ENCODE assay signal across 9 cellular contexts in genomic region chr4:26081795-26082498, GRCh38.
DNase-seq lines count a peak whose midpoint lies in the region; ATAC-seq, FAIRE-seq and TF ChIP-seq lines count a peak whose summit lies in the region.
"Had no signal": no experiment of that assay in that cellular context is flagged by ENCODE, and none has a peak within 500 bp of the region (broad histone marks: within the 10 kb centered on the region; RNA-seq: fewer than 3 reads in every experiment).

No MANE protein-coding gene starts in this region.

- no peak overlapping the region for H3K4me2 ChIP-seq in astrocyte (ENCODE audit: low read length)

- H3K4me1 Mint-ChIP-seq in astrocyte (ENCODE audit: low read depth, unreplicated experiment) = peaks cover 17% of the 10 kb centered on the region
- H3K4me1 Mint-ChIP-seq in stimulated activated naive B cell treated with anti-CD40 and anti-IgM and Interleukin-4, amounts not matched to agents 10 μg/mL and 1 μg/mL and 100 μg/mL, for 72 hours = peaks cover 40 to 53% of the 10 kb centered on the region in 2 donors

- ATAC-seq in HG02678 (IDR thresholded peaks at IDR 0.05; ENCODE audit: unreplicated experiment) (peak; percentile 35), GM21576 (IDR thresholded peaks at IDR 0.05; ENCODE audit: unreplicated experiment) (no peak)
- peak; percentile 41 to 49 for ATAC-seq in stimulated activated naive B cell treated with anti-CD40 and anti-IgM and Interleukin-4, amounts not matched to agents 10 μg/mL and 1 μg/mL and 100 μg/mL, for 72 hours (replicated peaks)

- no peaks in the 10 kb centered on the region for H3K36me3 ChIP-seq in astrocyte (ENCODE audit: insufficient read depth, low read length)
- H3K36me3 ChIP-seq: SJSA1 had no signal

- DNase-seq in DMS114 treated with DMSO at 0.1 percent for 48 hours (lab: John Stamatoyannopoulos, UW; ENCODE audit: unreplicated experiment) = peak; percentile 27
- peak; percentile 22 for DNase-seq in NCI-H526 treated with DMSO at 0.1 percent for 48 hours (lab: John Stamatoyannopoulos, UW)
- peak; percentile 23 for DNase-seq in astrocyte (ENCODE audit: low read depth)
- peak; percentile 56 for DNase-seq in iPS DF 4.7 (ENCODE audit: extremely low read depth, low spot score)
- DNase-seq in stimulated activated naive B cell treated with anti-CD40 and anti-IgM and Interleukin-4, amounts not matched to agents 10 μg/mL and 1 μg/mL and 100 μg/mL, for 72 hours = no peak
- no peak for DNase-seq in stimulated activated CD4-positive, alpha-beta T cell treated with anti-CD3 and anti-CD28 coated beads, Interleukin-15, amount 100 ng/mL, for 24 hours

- H3K9me3 Mint-ChIP-seq in astrocyte (ENCODE audit: unreplicated experiment) = peaks cover 5% of the 10 kb centered on the region
- H3K9me3 Mint-ChIP-seq in stimulated activated naive B cell treated with anti-CD40 and anti-IgM and Interleukin-4, amounts not matched to agents 10 μg/mL and 1 μg/mL and 100 μg/mL, for 72 hours = peaks cover 0 to 5% of the 10 kb centered on the region in 2 donors

- peak; percentile 62 for FAIRE-seq in astrocyte (lab: Jason Lieb, UNC)

- H3K27ac Mint-ChIP-seq in astrocyte (ENCODE audit: unreplicated experiment) = no peak overlapping the region
- no peak overlapping the region for H3K27ac Mint-ChIP-seq in stimulated activated naive B cell treated with anti-CD40 and anti-IgM and Interleukin-4, amounts not matched to agents 10 μg/mL and 1 μg/mL and 100 μg/mL, for 72 hours

- H3K4me1 ChIP-seq in astrocyte (ENCODE audit: insufficient read depth, low read length) = peaks cover 17% of the 10 kb centered on the region
- H3K4me1 ChIP-seq: SJSA1 had no signal

- H3K27ac ChIP-seq in astrocyte (ENCODE audit: low read depth, low read length) = no peak overlapping the region
- H3K27ac ChIP-seq: SJSA1 had no signal

- no peaks in the 10 kb centered on the region for H3K36me3 Mint-ChIP-seq in astrocyte (ENCODE audit: low read depth, unreplicated experiment)
- H3K36me3 Mint-ChIP-seq in stimulated activated naive B cell treated with anti-CD40 and anti-IgM and Interleukin-4, amounts not matched to agents 10 μg/mL and 1 μg/mL and 100 μg/mL, for 72 hours = peaks cover 0 to 5% of the 10 kb centered on the region in 2 donors

- TF ChIP-seq CTCF in astrocyte (IDR thresholded peaks at IDR 0.05; ENCODE audit: insufficient read depth, low read depth, low read length) = peak; percentile 69

- no peak overlapping the region for H3K9ac ChIP-seq in astrocyte (ENCODE audit: low read length)

- no peaks in the 10 kb centered on the region for H3K79me2 ChIP-seq in astrocyte (ENCODE audit: insufficient read depth, low read length)

- no peak overlapping the region for H3K4me3 Mint-ChIP-seq in astrocyte (ENCODE audit: unreplicated experiment)
- no peak overlapping the region for H3K4me3 Mint-ChIP-seq in stimulated activated naive B cell treated with anti-CD40 and anti-IgM and Interleukin-4, amounts not matched to agents 10 μg/mL and 1 μg/mL and 100 μg/mL, for 72 hours

- peaks cover 14% of the 10 kb centered on the region for H3K27me3 Mint-ChIP-seq in astrocyte (ENCODE audit: low read depth, unreplicated experiment)
- peaks cover 12 to 34% of the 10 kb centered on the region in 2 donors for H3K27me3 Mint-ChIP-seq in stimulated activated naive B cell treated with anti-CD40 and anti-IgM and Interleukin-4, amounts not matched to agents 10 μg/mL and 1 μg/mL and 100 μg/mL, for 72 hours

- H3K4me3 ChIP-seq in astrocyte (ENCODE audit: insufficient read depth, low read depth, low read length) = no peak overlapping the region
- H3K4me3 ChIP-seq: SJSA1 had no signal

- no peaks in the 10 kb centered on the region for H3K9me3 ChIP-seq in astrocyte (ENCODE audit: insufficient read depth, low read depth, low read length)
- H3K9me3 ChIP-seq: SJSA1 had no signal

- H4K20me1 ChIP-seq in astrocyte (ENCODE audit: insufficient read depth, low read length) = no peaks in the 10 kb centered on the region

- peaks cover 46% of the 10 kb centered on the region for H3K27me3 ChIP-seq in astrocyte (ENCODE audit: insufficient read depth, low read length)
- H3K27me3 ChIP-seq: SJSA1 had no signal

- no peak overlapping the region for H2AFZ ChIP-seq in astrocyte (ENCODE audit: low read depth, low read length)

Comparison
In these comparisons a context has a peak if more than half of its experiments do, and no peak if none do; other contexts are left out.
1. DNase-seq: peak in DMS114 treated with DMSO at 0.1 percent for 48 hours (single experiment), NCI-H526 treated with DMSO at 0.1 percent for 48 hours (single experiment), astrocyte (single experiment) and iPS DF 4.7 (single experiment); none in stimulated activated naive B cell treated with anti-CD40 and anti-IgM and Interleukin-4, amounts not matched to agents 10 μg/mL and 1 μg/mL and 100 μg/mL, for 72 hours (single experiment) and stimulated activated CD4-positive, alpha-beta T cell treated with anti-CD3 and anti-CD28 coated beads, Interleukin-15, amount 100 ng/mL, for 24 hours (single experiment).